10 cellular contexts compared by ENCODE assay signal in genomic region chr5:154782812-154783592, GRCh38. TPM values are rescaled to one million over a fixed set of nuclear protein-coding genes. Genes with fewer than 3 reads are reported as not detected.
DNase-seq lines count a peak whose midpoint lies in the region; ATAC-seq and TF ChIP-seq lines count a peak whose summit lies in the region.
"Had no signal": no experiment of that assay in that cellular context is flagged by ENCODE, and none has a peak within 500 bp of the region (broad histone marks: within the 10 kb centered on the region; RNA-seq: fewer than 3 reads in every experiment).

No MANE protein-coding gene starts in this region.

- no peaks in the 10 kb centered on the region for H3K27me3 Mint-ChIP-seq in endodermal cell (ENCODE audit: insufficient read depth)
- no peaks in the 10 kb centered on the region for H3K27me3 Mint-ChIP-seq in activated T-helper 2 cell treated with anti-CD3 and anti-CD28 coated beads, Interferon-gamma antibody, Interleukin-2, Interleukin-4, amounts not matched to agents 10 μg/mL and 5 μg/mL and 100 μg/mL, durations not matched to agents 14 hours and 24 hours and 36 hours (ENCODE audit: low read depth)

- no peaks in the 10 kb centered on the region for H3K36me3 ChIP-seq in endodermal cell (ENCODE audit: control insufficient read depth, insufficient read depth, low read length)
- no peaks in the 10 kb centered on the region for H3K36me3 ChIP-seq in skeletal muscle satellite cell (ENCODE audit: insufficient read depth, low read length)
- H3K36me3 ChIP-seq: spleen had no signal

- H3K36me3 Mint-ChIP-seq in endodermal cell (ENCODE audit: low read depth), result peaks cover 5% of the 10 kb centered on the region
- peaks cover 11% of the 10 kb centered on the region for H3K36me3 Mint-ChIP-seq in activated T-helper 2 cell treated with anti-CD3 and anti-CD28 coated beads, Interferon-gamma antibody, Interleukin-2, Interleukin-4, amounts not matched to agents 10 μg/mL and 5 μg/mL and 100 μg/mL, durations not matched to agents 14 hours and 24 hours and 36 hours (ENCODE audit: low read depth)

- TF ChIP-seq CTCF in endodermal cell (conservative IDR thresholded peaks at IDR 0.05), result no peak

- H3K27ac ChIP-seq in endodermal cell (ENCODE audit: low read depth, low read length) (no peak overlapping the region), caudate nucleus (ENCODE audit: low read depth, low read length) (no peak overlapping the region)

- DNase-seq in endodermal cell, result no peak
- DNase-seq in caudate nucleus (lab: John Stamatoyannopoulos, UW), result no peak
- no peak for DNase-seq in activated T-helper 2 cell treated with anti-CD3 and anti-CD28 coated beads, Interferon-gamma antibody, Interleukin-2, Interleukin-4, amounts not matched to agents 10 μg/mL and 5 μg/mL and 100 μg/mL, durations not matched to agents 14 hours and 24 hours and 36 hours (ENCODE audit: low spot score)
- no peak for DNase-seq in stimulated activated CD4-positive, alpha-beta T cell treated with anti-CD3 and anti-CD28 coated beads, Interleukin-2, amount 100 ng/mL, for 24 hours
- DNase-seq: NCI-H1930, spleen had no signal

- H3K9me3 Mint-ChIP-seq in endodermal cell, result no peaks in the 10 kb centered on the region
- H3K9me3 Mint-ChIP-seq in activated T-helper 2 cell treated with anti-CD3 and anti-CD28 coated beads, Interferon-gamma antibody, Interleukin-2, Interleukin-4, amounts not matched to agents 10 μg/mL and 5 μg/mL and 100 μg/mL, durations not matched to agents 14 hours and 24 hours and 36 hours, result no peaks in the 10 kb centered on the region

- ATAC-seq in GM19452 (IDR thresholded peaks at IDR 0.05; ENCODE audit: unreplicated experiment) (peak; percentile 8), HG03442 (IDR thresholded peaks at IDR 0.05; ENCODE audit: unreplicated experiment) (peak; percentile 3), GM19023 (IDR thresholded peaks at IDR 0.05; ENCODE audit: unreplicated experiment) (no peak)

- H3K9ac ChIP-seq in endodermal cell (ENCODE audit: extremely low read depth, low read length, poor library complexity, severe bottlenecking), result no peak overlapping the region
- H3K9ac ChIP-seq in skeletal muscle satellite cell (ENCODE audit: low read depth, low read length), result peak overlapping the region; percentile 11

- H3K4me1 ChIP-seq in endodermal cell (ENCODE audit: control insufficient read depth, insufficient read depth, low read length), result peaks cover 31% of the 10 kb centered on the region
- H3K4me1 ChIP-seq in skeletal muscle satellite cell (ENCODE audit: control insufficient read depth, insufficient read depth, low read length), result peaks cover 42% of the 10 kb centered on the region

- intact Hi-C loops in activated T-helper 2 cell treated with anti-CD3 and anti-CD28 coated beads, Interferon-gamma antibody, Interleukin-2, Interleukin-4, amounts not matched to agents 10 μg/mL and 5 μg/mL and 100 μg/mL, durations not matched to agents 14 hours and 24 hours and 36 hours (cut with micrococcal nuclease), result no loop called here

- 92% methylated on average over 1 of the region's 1 CpG; no CpG with 5 or more reads in 1 of the 2 experiments for WGBS in endodermal cell (ENCODE audit: insufficient coverage in 1 of 2, insufficient read length in 1 of 2), 2 experiments

- H3K4me3 ChIP-seq in endodermal cell (ENCODE audit: low read length) (peak overlapping the region; percentile 50), skeletal muscle satellite cell (ENCODE audit: low read length) (no peak overlapping the region)
- H3K4me3 ChIP-seq: spleen had no signal

- H3K27me3 ChIP-seq in endodermal cell (ENCODE audit: control insufficient read depth, insufficient read depth, low read length, poor library complexity, severe bottlenecking) (no peaks in the 10 kb centered on the region), skeletal muscle satellite cell (ENCODE audit: control insufficient read depth, insufficient read depth, low read length) (no peaks in the 10 kb centered on the region)
- H3K27me3 ChIP-seq: spleen had no signal

- H3K4me1 Mint-ChIP-seq in endodermal cell, result peaks cover 65% of the 10 kb centered on the region
- peaks cover 48% of the 10 kb centered on the region for H3K4me1 Mint-ChIP-seq in activated T-helper 2 cell treated with anti-CD3 and anti-CD28 coated beads, Interferon-gamma antibody, Interleukin-2, Interleukin-4, amounts not matched to agents 10 μg/mL and 5 μg/mL and 100 μg/mL, durations not matched to agents 14 hours and 24 hours and 36 hours (ENCODE audit: low read depth)

- H3K9me3 ChIP-seq in endodermal cell (ENCODE audit: control insufficient read depth, low read length), result no peaks in the 10 kb centered on the region
- H3K9me3 ChIP-seq in skeletal muscle satellite cell (replicated peaks; ENCODE audit: low read length), result no peaks in the 10 kb centered on the region
- H3K9me3 ChIP-seq: spleen had no signal

- H3K27ac Mint-ChIP-seq in endodermal cell, result peak overlapping the region; percentile 0
- H3K27ac Mint-ChIP-seq in activated T-helper 2 cell treated with anti-CD3 and anti-CD28 coated beads, Interferon-gamma antibody, Interleukin-2, Interleukin-4, amounts not matched to agents 10 μg/mL and 5 μg/mL and 100 μg/mL, durations not matched to agents 14 hours and 24 hours and 36 hours, result no peak overlapping the region

- H3K4me2 ChIP-seq in skeletal muscle satellite cell (ENCODE audit: low read length), result no peak overlapping the region

- H3K4me3 Mint-ChIP-seq in endodermal cell, result no peak overlapping the region
- no peak overlapping the region for H3K4me3 Mint-ChIP-seq in activated T-helper 2 cell treated with anti-CD3 and anti-CD28 coated beads, Interferon-gamma antibody, Interleukin-2, Interleukin-4, amounts not matched to agents 10 μg/mL and 5 μg/mL and 100 μg/mL, durations not matched to agents 14 hours and 24 hours and 36 hours (ENCODE audit: low read depth)

RNA-seq across cellular contexts. Expression of gene LARP1, which starts 27.8 kb away (rescaled TPM):
- 100 to 1,000 TPM; 193 to 273 TPM for total RNA-seq in endodermal cell
- 115 TPM for polyA plus RNA-seq in endodermal cell (2013, experiment 1 of 2)
- polyA plus RNA-seq in endodermal cell (2013, experiment 2 of 2), result 107 TPM
- total RNA-seq in skeletal muscle satellite cell (2012; rRNA removed), result 102 and 110 TPM in 2 replicates
- total RNA-seq in activated T-helper 2 cell treated with anti-CD3 and anti-CD28 coated beads, Interferon-gamma antibody, Interleukin-2, Interleukin-4, amounts not matched to agents 10 μg/mL and 5 μg/mL and 100 μg/mL, durations not matched to agents 14 hours and 24 hours and 36 hours, result 278 and 301 TPM in 2 replicates
